Comparison of ENCODE assay signal across 8 cellular contexts in the genomic region with DNA sequence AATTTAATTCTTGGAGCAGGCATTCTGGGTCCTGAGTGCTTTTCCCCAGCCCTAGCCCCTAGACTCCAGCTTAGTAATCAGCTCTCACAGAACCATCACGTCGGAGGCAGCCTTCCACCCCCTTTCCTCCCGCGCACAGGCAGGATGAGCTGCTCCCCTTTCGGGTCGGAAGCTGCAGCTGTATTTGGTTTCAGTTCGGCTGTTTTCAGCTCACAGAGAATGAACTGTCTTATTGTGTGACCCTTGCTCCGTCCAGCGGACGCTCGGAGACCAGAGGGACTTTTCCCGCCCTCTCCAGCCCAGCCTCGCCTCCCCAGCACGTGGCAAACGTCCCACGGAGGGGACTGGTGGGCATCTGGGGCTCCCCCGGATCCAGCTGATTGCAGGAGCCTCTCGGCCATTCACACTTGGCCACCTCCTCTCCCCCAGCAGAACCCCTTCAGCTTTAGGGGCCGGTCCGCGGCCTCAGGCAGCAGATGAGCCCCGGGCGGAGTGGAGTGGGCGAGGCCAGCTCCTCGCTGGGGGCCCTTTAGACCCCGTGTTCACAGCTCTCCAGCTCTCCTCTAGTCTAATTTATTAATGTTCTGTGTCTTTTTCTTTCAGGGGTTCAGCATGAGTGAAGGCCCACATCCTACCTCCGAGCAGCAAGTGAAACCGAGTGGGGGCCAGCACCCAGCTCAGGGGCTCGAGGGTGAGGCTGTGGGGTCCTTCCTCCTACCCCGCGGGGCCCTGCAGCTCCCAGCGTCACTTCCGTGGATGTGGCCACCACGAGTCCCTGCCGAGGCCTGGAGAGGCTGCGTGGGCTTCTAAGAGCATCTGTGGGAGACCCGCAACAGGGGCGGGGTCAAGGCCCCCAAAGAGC. TPM values are rescaled to one million over a fixed set of nuclear protein-coding genes. Genes with fewer than 3 reads are reported as not detected.
DNase-seq lines count a peak whose midpoint lies in the region; ATAC-seq and FAIRE-seq lines count a peak whose summit lies in the region.
"Had no signal": no experiment of that assay in that cellular context is flagged by ENCODE, and none has a peak within 500 bp of the region (broad histone marks: within the 10 kb centered on the region; RNA-seq: fewer than 3 reads in every experiment).

No MANE protein-coding gene starts in this region.

- intact Hi-C loops in activated CD4-positive, alpha-beta memory T cell treated with anti-CD3 and anti-CD28 coated beads for 36 hours (cut with micrococcal nuclease) = no loop called here

- no peaks in the 10 kb centered on the region for H3K36me3 Mint-ChIP-seq in activated CD4-positive, alpha-beta memory T cell treated with anti-CD3 and anti-CD28 coated beads for 36 hours

- no peaks in the 10 kb centered on the region for H3K9me3 Mint-ChIP-seq in activated CD4-positive, alpha-beta memory T cell treated with anti-CD3 and anti-CD28 coated beads for 36 hours

- peak; percentile 64 for ATAC-seq in GM21619 (IDR thresholded peaks at IDR 0.05; ENCODE audit: unreplicated experiment)
- ATAC-seq in HG02885 (IDR thresholded peaks at IDR 0.05; ENCODE audit: poor library complexity, unreplicated experiment) = no peak

- CTCF ChIA-PET in activated CD4-positive, alpha-beta memory T cell treated with anti-CD3 and anti-CD28 coated beads for 36 hours (lab: Charles Lee) = interaction anchor here (1.0 to 2.1 kb wide), 7 partner anchors 13 to 134 kb away, joined by 3 to 9 read pairs (median 5); no protein-coding TSS in a partner anchor

- POLR2A ChIA-PET in activated CD4-positive, alpha-beta memory T cell treated with anti-CD3 and anti-CD28 coated beads for 36 hours (lab: Charles Lee) = interaction anchor here (0.6 to 0.9 kb wide), 2 partner anchors 29 to 38 kb away, joined by 3 read pairs; no protein-coding TSS in a partner anchor

- 0 out of 2 replicates have a peak overlapping the region, but pooled peaks have one; percentile 47 for H3K4me3 ChIP-seq in iPS-18c (ENCODE audit: insufficient read depth, low read depth, low read length)
- H3K4me3 ChIP-seq: SK-N-MC had no signal

- no peak overlapping the region for H3K27ac Mint-ChIP-seq in activated CD4-positive, alpha-beta memory T cell treated with anti-CD3 and anti-CD28 coated beads for 36 hours

- no peaks in the 10 kb centered on the region for H3K9me3 ChIP-seq in iPS-18c (ENCODE audit: control insufficient read depth, insufficient read depth, low read length)

- H3K4me1 Mint-ChIP-seq in activated CD4-positive, alpha-beta memory T cell treated with anti-CD3 and anti-CD28 coated beads for 36 hours (ENCODE audit: low read depth) = peaks cover 18% of the 10 kb centered on the region

- H3K27me3 Mint-ChIP-seq in activated CD4-positive, alpha-beta memory T cell treated with anti-CD3 and anti-CD28 coated beads for 36 hours = peaks cover 40% of the 10 kb centered on the region

- peak overlapping the region; percentile 45 for H3K4me3 Mint-ChIP-seq in activated CD4-positive, alpha-beta memory T cell treated with anti-CD3 and anti-CD28 coated beads for 36 hours

- no peak for FAIRE-seq in frontal cortex (lab: Jason Lieb, UNC)

- peak; percentile 64 for DNase-seq in activated CD4-positive, alpha-beta memory T cell treated with anti-CD3 and anti-CD28 coated beads for 36 hours
- peak in 2 of 3 experiments; percentile 15 to 37 for DNase-seq in stimulated activated CD4-positive, alpha-beta T cell treated with anti-CD3 and anti-CD28 coated beads, TNF-alpha, amount 100 ng/mL, for 24 hours (ENCODE audit: low read depth in 3 of 3)
- DNase-seq in NCI-H2171 (lab: John Stamatoyannopoulos, UW) (no peak), frontal cortex (ENCODE audit: low spot score in 2 of 2) (no peak)

RNA-seq across cellular contexts. Expression of gene UTS2R, which starts 0.9 kb away (rescaled TPM):
- total RNA-seq in activated CD4-positive, alpha-beta memory T cell treated with anti-CD3 and anti-CD28 coated beads for 36 hours = not detected
- not detected for total RNA-seq in frontal cortex

RNA-seq across cellular contexts. Expression of gene TEX19, which starts 11.7 kb away (rescaled TPM):
- not detected for total RNA-seq in activated CD4-positive, alpha-beta memory T cell treated with anti-CD3 and anti-CD28 coated beads for 36 hours
- not detected for total RNA-seq in frontal cortex

RNA-seq across cellular contexts. Expression of gene SECTM1, which starts 37.1 kb away (rescaled TPM):
- total RNA-seq in activated CD4-positive, alpha-beta memory T cell treated with anti-CD3 and anti-CD28 coated beads for 36 hours = 10 to 100 TPM; 12.2 to 12.7 TPM
- 4.9 TPM for total RNA-seq in frontal cortex

RNA-seq across cellular contexts. Expression of gene HEXD, which starts 47.4 kb away (rescaled TPM):
- total RNA-seq in activated CD4-positive, alpha-beta memory T cell treated with anti-CD3 and anti-CD28 coated beads for 36 hours = 10 to 100 TPM; 21.7 to 26.0 TPM
- 14.3 TPM for total RNA-seq in frontal cortex

RNA-seq across cellular contexts. Expression of gene OGFOD3, which starts 47.7 kb away (rescaled TPM):
- total RNA-seq in activated CD4-positive, alpha-beta memory T cell treated with anti-CD3 and anti-CD28 coated beads for 36 hours = 10 to 100 TPM; 29.7 to 32.2 TPM
- total RNA-seq in frontal cortex = 15.9 TPM

Comparison
In these comparisons a context has a peak if more than half of its experiments do, and no peak if none do; other contexts are left out.
1. DNase-seq: peak in activated CD4-positive, alpha-beta memory T cell treated with anti-CD3 and anti-CD28 coated beads for 36 hours (single experiment) and stimulated activated CD4-positive, alpha-beta T cell treated with anti-CD3 and anti-CD28 coated beads, TNF-alpha, amount 100 ng/mL, for 24 hours (2 of 3); none in NCI-H2171 (single experiment) and frontal cortex (0 of 2).